Comparison of ENCODE assay signal across 10 cellular contexts in genomic region chr18:46622999-46623398, GRCh38. TPM values are rescaled to one million over a fixed set of nuclear protein-coding genes. Genes with fewer than 3 reads are reported as not detected.
DNase-seq lines count a peak whose midpoint lies in the region; ATAC-seq and TF ChIP-seq lines count a peak whose summit lies in the region.
"Had no signal": no experiment of that assay in that cellular context is flagged by ENCODE, and none has a peak within 500 bp of the region (broad histone marks: within the 10 kb centered on the region; RNA-seq: fewer than 3 reads in every experiment).

No MANE protein-coding gene starts in this region.

- H3K27me3 ChIP-seq in dorsolateral prefrontal cortex = no peaks in the 10 kb centered on the region
- no peaks in the 10 kb centered on the region for H3K27me3 ChIP-seq in thymus (ENCODE audit: control insufficient read depth, insufficient read depth)
- H3K27me3 ChIP-seq: MG63, spleen had no signal

- peaks cover 11% of the 10 kb centered on the region for H3K4me1 ChIP-seq in thymus (ENCODE audit: control insufficient read depth, insufficient read depth, low read length)

- no peak for ATAC-seq in activated naive CD8-positive, alpha-beta T cell treated with anti-CD3 and anti-CD28 coated beads, Interleukin-2, amount 50 U/mL, for 24 hours
- ATAC-seq in GM21526 (IDR thresholded peaks at IDR 0.05; ENCODE audit: low FRiP score, unreplicated experiment) (no peak), GM21515 (IDR thresholded peaks at IDR 0.05; ENCODE audit: unreplicated experiment) (no peak)

- no peaks in the 10 kb centered on the region for H3K27me3 Mint-ChIP-seq in activated naive CD8-positive, alpha-beta T cell
- H3K27me3 Mint-ChIP-seq in activated naive CD8-positive, alpha-beta T cell treated with anti-CD3 and anti-CD28 coated beads, Interleukin-2, amount 50 U/mL, for 24 hours = no peaks in the 10 kb centered on the region

- no peaks in the 10 kb centered on the region for H3K9me3 Mint-ChIP-seq in activated naive CD8-positive, alpha-beta T cell (ENCODE audit: low read depth)
- H3K9me3 Mint-ChIP-seq in activated naive CD8-positive, alpha-beta T cell treated with anti-CD3 and anti-CD28 coated beads, Interleukin-2, amount 50 U/mL, for 24 hours = no peaks in the 10 kb centered on the region

- no peak overlapping the region for H3K4me3 ChIP-seq in dorsolateral prefrontal cortex
- no peak overlapping the region for H3K4me3 ChIP-seq in thymus (ENCODE audit: low read length)
- H3K4me3 ChIP-seq: MG63, spleen had no signal

- H3K36me3 ChIP-seq in thymus (ENCODE audit: control insufficient read depth, insufficient read depth) = no peaks in the 10 kb centered on the region
- H3K36me3 ChIP-seq: MG63, spleen had no signal

- 87% methylated on average over 3 of the region's 3 CpGs for WGBS in thymus

- H3K4me3 Mint-ChIP-seq in activated naive CD8-positive, alpha-beta T cell = peak overlapping the region; percentile 51
- no peak overlapping the region for H3K4me3 Mint-ChIP-seq in activated naive CD8-positive, alpha-beta T cell treated with anti-CD3 and anti-CD28 coated beads, Interleukin-2, amount 50 U/mL, for 24 hours

- no peak for DNase-seq in activated naive CD8-positive, alpha-beta T cell treated with anti-CD3 and anti-CD28 coated beads, Interleukin-2, amount 50 U/mL, for 24 hours
- DNase-seq in NCI-H69 (lab: John Stamatoyannopoulos, UW) (peak; percentile 43), dorsolateral prefrontal cortex (no peak), AG08396 (ENCODE audit: low spot score) (no peak)
- DNase-seq: MG63 had no signal

- H3K27ac ChIP-seq in dorsolateral prefrontal cortex = peak overlapping the region in 19 of 59 donors; percentile 13 to 76 (median 43)
- peak overlapping the region; percentile 12 for H3K27ac ChIP-seq in thymus (ENCODE audit: low read depth)

- no peaks in the 10 kb centered on the region for H3K36me3 Mint-ChIP-seq in activated naive CD8-positive, alpha-beta T cell
- H3K36me3 Mint-ChIP-seq in activated naive CD8-positive, alpha-beta T cell treated with anti-CD3 and anti-CD28 coated beads, Interleukin-2, amount 50 U/mL, for 24 hours (ENCODE audit: low read depth) = no peaks in the 10 kb centered on the region

- H3K4me1 Mint-ChIP-seq in activated naive CD8-positive, alpha-beta T cell (ENCODE audit: low read depth) = peaks cover 43% of the 10 kb centered on the region
- H3K4me1 Mint-ChIP-seq in activated naive CD8-positive, alpha-beta T cell treated with anti-CD3 and anti-CD28 coated beads, Interleukin-2, amount 50 U/mL, for 24 hours = peaks cover 34% of the 10 kb centered on the region

- TF ChIP-seq CTCF in dorsolateral prefrontal cortex (IDR thresholded peaks at IDR 0.05 in 54 of 56, conservative IDR thresholded peaks at IDR 0.05 in 2 of 56; ENCODE audit: low read depth in 1 of 56, partially characterized antibody in 56 of 56) = peak in 50 of 56 donors; percentile 12 to 62 (median 40)

- no peak overlapping the region for H3K27ac Mint-ChIP-seq in activated naive CD8-positive, alpha-beta T cell
- no peak overlapping the region for H3K27ac Mint-ChIP-seq in activated naive CD8-positive, alpha-beta T cell treated with anti-CD3 and anti-CD28 coated beads, Interleukin-2, amount 50 U/mL, for 24 hours

- no peaks in the 10 kb centered on the region for H3K9me3 ChIP-seq in thymus (ENCODE audit: control insufficient read depth)
- H3K9me3 ChIP-seq: MG63, spleen had no signal

- intact Hi-C loops in dorsolateral prefrontal cortex (cut with DNase I) = loop anchor here in 1 of 2 donors (1.0 to 5.0 kb wide), 2 partner anchors 66 to 343 kb away; no protein-coding TSS in a partner anchor

RNA-seq across cellular contexts. Expression of gene LOXHD1, which starts 34.0 kb away (rescaled TPM):
- total RNA-seq in dorsolateral prefrontal cortex = 1 to 10 TPM in 98 of 120 experiments, under 1 TPM in 22; 0.29 to 6.4 (median 1.7) TPM
- 0.09 TPM for polyA plus RNA-seq in thymus
